Comparison of ENCODE assay signal across 1 cellular context in genomic region chr4:6178757-6179156, GRCh38.
TF ChIP-seq lines count a peak whose summit lies in the region.

No MANE protein-coding gene starts in this region.

TF ChIP-seq in WTC11, 78 proteins besides CTCF, POLR2A, EP300 and RAD21 (continued from another document):
- TF ChIP-seq, protein P1, sequence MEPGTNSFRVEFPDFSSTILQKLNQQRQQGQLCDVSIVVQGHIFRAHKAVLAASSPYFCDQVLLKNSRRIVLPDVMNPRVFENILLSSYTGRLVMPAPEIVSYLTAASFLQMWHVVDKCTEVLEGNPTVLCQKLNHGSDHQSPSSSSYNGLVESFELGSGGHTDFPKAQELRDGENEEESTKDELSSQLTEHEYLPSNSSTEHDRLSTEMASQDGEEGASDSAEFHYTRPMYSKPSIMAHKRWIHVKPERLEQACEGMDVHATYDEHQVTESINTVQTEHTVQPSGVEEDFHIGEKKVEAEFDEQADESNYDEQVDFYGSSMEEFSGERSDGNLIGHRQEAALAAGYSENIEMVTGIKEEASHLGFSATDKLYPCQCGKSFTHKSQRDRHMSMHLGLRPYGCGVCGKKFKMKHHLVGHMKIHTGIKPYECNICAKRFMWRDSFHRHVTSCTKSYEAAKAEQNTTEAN (CRISPR knock-in tag; IDR thresholded peaks at IDR 0.05), result no peak
- TF ChIP-seq, protein P2, sequence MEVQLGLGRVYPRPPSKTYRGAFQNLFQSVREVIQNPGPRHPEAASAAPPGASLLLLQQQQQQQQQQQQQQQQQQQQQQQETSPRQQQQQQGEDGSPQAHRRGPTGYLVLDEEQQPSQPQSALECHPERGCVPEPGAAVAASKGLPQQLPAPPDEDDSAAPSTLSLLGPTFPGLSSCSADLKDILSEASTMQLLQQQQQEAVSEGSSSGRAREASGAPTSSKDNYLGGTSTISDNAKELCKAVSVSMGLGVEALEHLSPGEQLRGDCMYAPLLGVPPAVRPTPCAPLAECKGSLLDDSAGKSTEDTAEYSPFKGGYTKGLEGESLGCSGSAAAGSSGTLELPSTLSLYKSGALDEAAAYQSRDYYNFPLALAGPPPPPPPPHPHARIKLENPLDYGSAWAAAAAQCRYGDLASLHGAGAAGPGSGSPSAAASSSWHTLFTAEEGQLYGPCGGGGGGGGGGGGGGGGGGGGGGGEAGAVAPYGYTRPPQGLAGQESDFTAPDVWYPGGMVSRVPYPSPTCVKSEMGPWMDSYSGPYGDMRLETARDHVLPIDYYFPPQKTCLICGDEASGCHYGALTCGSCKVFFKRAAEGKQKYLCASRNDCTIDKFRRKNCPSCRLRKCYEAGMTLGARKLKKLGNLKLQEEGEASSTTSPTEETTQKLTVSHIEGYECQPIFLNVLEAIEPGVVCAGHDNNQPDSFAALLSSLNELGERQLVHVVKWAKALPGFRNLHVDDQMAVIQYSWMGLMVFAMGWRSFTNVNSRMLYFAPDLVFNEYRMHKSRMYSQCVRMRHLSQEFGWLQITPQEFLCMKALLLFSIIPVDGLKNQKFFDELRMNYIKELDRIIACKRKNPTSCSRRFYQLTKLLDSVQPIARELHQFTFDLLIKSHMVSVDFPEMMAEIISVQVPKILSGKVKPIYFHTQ (CRISPR knock-in tag; IDR thresholded peaks at IDR 0.05), result no peak
- no peak for TF ChIP-seq OVOL2 (CRISPR knock-in tag; IDR thresholded peaks at IDR 0.05; ENCODE audit: borderline replicate concordance)
- no peak for TF ChIP-seq NFE2L1 (CRISPR knock-in tag; IDR thresholded peaks at IDR 0.05)
- no peak for TF ChIP-seq ZNF532 (CRISPR knock-in tag; IDR thresholded peaks at IDR 0.05; ENCODE audit: borderline replicate concordance)
TF ChIP-seq in WTC11: peak in this region for 0.
